ENCODE assay signal across 20 cellular contexts in the genomic region with DNA sequence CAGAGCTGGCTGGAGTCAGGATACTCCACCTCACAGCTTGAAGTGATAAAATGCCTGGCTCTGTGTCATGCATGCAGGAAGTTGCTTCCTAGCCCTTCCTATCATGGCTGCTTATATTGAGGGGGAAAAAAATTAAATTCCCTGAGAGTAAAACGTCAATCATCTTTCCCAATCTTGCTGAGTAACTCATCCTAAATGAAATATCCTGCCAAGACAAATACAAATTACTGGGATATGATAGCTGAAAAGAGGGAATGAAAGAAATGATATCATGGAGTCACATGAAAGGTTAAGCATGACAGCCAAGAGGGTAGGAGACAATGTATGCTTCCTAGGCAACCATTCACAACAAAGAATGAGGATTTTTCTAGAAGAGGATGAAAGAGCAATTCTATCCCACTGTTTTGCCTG.
DNase-seq lines count a peak whose midpoint lies in the region.
"Had no signal": no experiment of that assay in that cellular context is flagged by ENCODE, and none has a peak within 500 bp of the region (broad histone marks: within the 10 kb centered on the region; RNA-seq: fewer than 3 reads in every experiment).

No MANE protein-coding gene starts in this region.

- H3K4me3 ChIP-seq in MG63, result no peak overlapping the region
- H3K4me3 ChIP-seq: gastrocnemius medialis, SK-N-MC, upper lobe of right lung had no signal

- H3K27me3 Mint-ChIP-seq in activated CD4-positive, alpha-beta T cell treated with anti-CD3 and anti-CD28 coated beads, Interleukin-2, amount 10 ng/mL, durations not matched to agents 24 days and 14 days, result peaks cover 10% of the 10 kb centered on the region

- H3K4me1 Mint-ChIP-seq in activated CD4-positive, alpha-beta T cell treated with anti-CD3 and anti-CD28 coated beads, Interleukin-2, amount 10 ng/mL, durations not matched to agents 24 days and 14 days, result no peaks in the 10 kb centered on the region
- H3K4me1 Mint-ChIP-seq: activated CD4-positive, alpha-beta memory T cell treated with anti-CD3 and anti-CD28 coated beads, Interleukin-2, amount 10 ng/mL, durations not matched to agents 7 days and 5 days; activated T-helper 17 cell treated with anti-CD3 and anti-CD28 coated beads, Interleukin-2, amount 50 U/mL, for 72 hours; stimulated activated naive B cell treated with anti-CD40 and anti-IgM and Interleukin-4, amounts not matched to agents 10 μg/mL and 1 μg/mL and 100 μg/mL, for 72 hours had no signal

- H3K4me3 Mint-ChIP-seq in activated CD4-positive, alpha-beta T cell treated with anti-CD3 and anti-CD28 coated beads, Interleukin-2, amount 10 ng/mL, durations not matched to agents 24 days and 14 days, result no peak overlapping the region
- H3K4me3 Mint-ChIP-seq: activated CD4-positive, alpha-beta memory T cell treated with anti-CD3 and anti-CD28 coated beads, Interleukin-2, amount 10 ng/mL, durations not matched to agents 7 days and 5 days; activated T-helper 17 cell treated with anti-CD3 and anti-CD28 coated beads, Interleukin-2, amount 50 U/mL, for 72 hours; stimulated activated naive B cell treated with anti-CD40 and anti-IgM and Interleukin-4, amounts not matched to agents 10 μg/mL and 1 μg/mL and 100 μg/mL, for 72 hours had no signal

- DNase-seq in AG20443 (ENCODE audit: low spot score) (peak; percentile 37), MG63 (peak; percentile 59), dermis blood vessel endothelial cell (peak; percentile 40), left kidney (ENCODE audit: low read depth, low spot score) (peak; percentile 2), COR-L47 (lab: John Stamatoyannopoulos, UW) (no peak)
- no peak for DNase-seq in activated CD4-positive, alpha-beta T cell treated with anti-CD3 and anti-CD28 coated beads, Interleukin-2, amount 10 ng/mL, durations not matched to agents 24 days and 14 days
- DNase-seq in activated CD8-positive, alpha-beta memory T cell treated with anti-CD3 and anti-CD28 coated beads, Interleukin-2, amount 50 U/mL, for 48 hours, result no peak
- DNase-seq in stimulated activated CD4-positive, alpha-beta T cell treated with anti-CD3 and anti-CD28 coated beads, Interleukin-4, amount 100 ng/mL, for 24 hours, result no peak
- DNase-seq: activated CD4-positive, alpha-beta memory T cell treated with anti-CD3 and anti-CD28 coated beads, Interleukin-2, amount 10 ng/mL, durations not matched to agents 7 days and 5 days; AML-193; aorta; midbrain; NCI-H1048; occipital lobe; small intestine; stimulated activated naive B cell treated with anti-CD40 and anti-IgM and Interleukin-4, amounts not matched to agents 10 μg/mL and 1 μg/mL and 100 μg/mL, for 72 hours; upper lobe of right lung had no signal

- H3K9me3 Mint-ChIP-seq in activated CD4-positive, alpha-beta T cell treated with anti-CD3 and anti-CD28 coated beads, Interleukin-2, amount 10 ng/mL, durations not matched to agents 24 days and 14 days, result no peaks in the 10 kb centered on the region
- H3K9me3 Mint-ChIP-seq: activated CD4-positive, alpha-beta memory T cell treated with anti-CD3 and anti-CD28 coated beads, Interleukin-2, amount 10 ng/mL, durations not matched to agents 7 days and 5 days; activated T-helper 17 cell treated with anti-CD3 and anti-CD28 coated beads, Interleukin-2, amount 50 U/mL, for 72 hours; stimulated activated naive B cell treated with anti-CD40 and anti-IgM and Interleukin-4, amounts not matched to agents 10 μg/mL and 1 μg/mL and 100 μg/mL, for 72 hours had no signal

- H3K9me3 ChIP-seq in MG63, result no peaks in the 10 kb centered on the region
- H3K9me3 ChIP-seq: gastrocnemius medialis, upper lobe of right lung had no signal

- H3K36me3 ChIP-seq in MG63, result no peaks in the 10 kb centered on the region
- H3K36me3 ChIP-seq: gastrocnemius medialis, upper lobe of right lung had no signal

- no peaks in the 10 kb centered on the region for H3K27me3 ChIP-seq in MG63
- H3K27me3 ChIP-seq: gastrocnemius medialis, upper lobe of right lung had no signal

- no peaks in the 10 kb centered on the region for H3K36me3 Mint-ChIP-seq in activated CD4-positive, alpha-beta T cell treated with anti-CD3 and anti-CD28 coated beads, Interleukin-2, amount 10 ng/mL, durations not matched to agents 24 days and 14 days (ENCODE audit: low read depth)
- H3K36me3 Mint-ChIP-seq: stimulated activated naive B cell treated with anti-CD40 and anti-IgM and Interleukin-4, amounts not matched to agents 10 μg/mL and 1 μg/mL and 100 μg/mL, for 72 hours had no signal

- no peak overlapping the region for H3K27ac Mint-ChIP-seq in activated CD4-positive, alpha-beta T cell treated with anti-CD3 and anti-CD28 coated beads, Interleukin-2, amount 10 ng/mL, durations not matched to agents 24 days and 14 days
- H3K27ac Mint-ChIP-seq: activated CD4-positive, alpha-beta memory T cell treated with anti-CD3 and anti-CD28 coated beads, Interleukin-2, amount 10 ng/mL, durations not matched to agents 7 days and 5 days; activated T-helper 17 cell treated with anti-CD3 and anti-CD28 coated beads, Interleukin-2, amount 50 U/mL, for 72 hours; stimulated activated naive B cell treated with anti-CD40 and anti-IgM and Interleukin-4, amounts not matched to agents 10 μg/mL and 1 μg/mL and 100 μg/mL, for 72 hours had no signal

- intact Hi-C loops in activated CD4-positive, alpha-beta T cell treated with anti-CD3 and anti-CD28 coated beads, Interleukin-2, amount 10 ng/mL, durations not matched to agents 24 days and 14 days (cut with micrococcal nuclease), result no loop called here

Comparison
In these comparisons a context has a peak if more than half of its experiments do, and no peak if none do; other contexts are left out.
1. DNase-seq: peak in AG20443 (single experiment), MG63 (single experiment), dermis blood vessel endothelial cell (single experiment) and left kidney (single experiment); none in COR-L47 (single experiment), activated CD4-positive, alpha-beta T cell treated with anti-CD3 and anti-CD28 coated beads, Interleukin-2, amount 10 ng/mL, durations not matched to agents 24 days and 14 days (single experiment), activated CD8-positive, alpha-beta memory T cell treated with anti-CD3 and anti-CD28 coated beads, Interleukin-2, amount 50 U/mL, for 48 hours (single experiment) and stimulated activated CD4-positive, alpha-beta T cell treated with anti-CD3 and anti-CD28 coated beads, Interleukin-4, amount 100 ng/mL, for 24 hours (single experiment).